In the genomic region with DNA sequence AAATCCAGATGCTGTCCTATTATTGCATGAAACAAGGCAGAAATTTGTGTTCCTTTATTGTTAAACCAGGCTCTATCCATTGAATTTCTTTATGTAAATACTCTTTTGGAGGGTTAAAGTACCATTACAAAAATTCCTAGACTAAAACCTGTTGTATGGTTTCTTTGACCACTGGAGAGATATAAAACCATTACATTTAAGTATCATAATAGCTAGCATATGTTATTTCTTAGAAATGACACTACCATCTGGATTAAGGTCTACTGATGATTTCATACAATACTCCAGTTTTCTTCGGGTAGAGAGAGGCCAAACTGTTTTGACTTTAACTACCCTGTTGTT, we compare ENCODE assay signal across 13 cellular contexts.
"Had no signal": no experiment of that assay in that cellular context is flagged by ENCODE, and none has a peak within 500 bp of the region (broad histone marks: within the 10 kb centered on the region; RNA-seq: fewer than 3 reads in every experiment).

No MANE protein-coding gene starts in this region.

- H3K9me3 ChIP-seq: ascending aorta, pancreas, sigmoid colon, thyroid gland had no signal

- ATAC-seq: effector memory CD8-positive, alpha-beta T cell; left ventricle myocardium superior; naive thymus-derived CD8-positive, alpha-beta T cell; pancreas had no signal

- H3K9me3 Mint-ChIP-seq: activated CD4-positive, alpha-beta T cell treated with anti-CD3 and anti-CD28 coated beads, Interleukin-2, amount 10 ng/mL, durations not matched to agents 7 days and 5 days; activated T-helper 1 cell treated with anti-CD3 and anti-CD28 coated beads, Interleukin-12 subunit alpha, Interleukin-12 subunit beta, Interleukin-2, Interleukin-4 antibody, amounts not matched to agents 30 ng/mL and 10 ng/mL and 1 ng/mL, durations not matched to agents 14 hours and 24 hours and 36 hours had no signal

- H3K4me1 Mint-ChIP-seq: activated CD4-positive, alpha-beta T cell treated with anti-CD3 and anti-CD28 coated beads, Interleukin-2, amount 10 ng/mL, durations not matched to agents 7 days and 5 days; memory B cell; naive thymus-derived CD8-positive, alpha-beta T cell had no signal

- H3K4me3 Mint-ChIP-seq: activated CD4-positive, alpha-beta T cell treated with anti-CD3 and anti-CD28 coated beads, Interleukin-2, amount 10 ng/mL, durations not matched to agents 7 days and 5 days; activated T-helper 1 cell treated with anti-CD3 and anti-CD28 coated beads, Interleukin-12 subunit alpha, Interleukin-12 subunit beta, Interleukin-2, Interleukin-4 antibody, amounts not matched to agents 30 ng/mL and 10 ng/mL and 1 ng/mL, durations not matched to agents 14 hours and 24 hours and 36 hours; effector memory CD8-positive, alpha-beta T cell; memory B cell; naive thymus-derived CD8-positive, alpha-beta T cell had no signal

- DNase-seq: activated CD4-positive, alpha-beta T cell treated with anti-CD3 and anti-CD28 coated beads, Interleukin-2, amount 10 ng/mL, durations not matched to agents 7 days and 5 days; activated CD8-positive, alpha-beta memory T cell treated with anti-CD3 and anti-CD28 coated beads, Interleukin-2, amount 50 U/mL, for 48 hours; effector memory CD8-positive, alpha-beta T cell; erythroblast; left ventricle myocardium superior; naive thymus-derived CD8-positive, alpha-beta T cell; pancreas; sigmoid colon; stimulated activated CD4-positive, alpha-beta T cell treated with anti-CD3 and anti-CD28 coated beads, Interleukin-1b, Interleukin-23, amount 100 ng/mL, for 48 hours; thyroid gland had no signal

- H3K27ac Mint-ChIP-seq: activated CD4-positive, alpha-beta T cell treated with anti-CD3 and anti-CD28 coated beads, Interleukin-2, amount 10 ng/mL, durations not matched to agents 7 days and 5 days; activated T-helper 1 cell treated with anti-CD3 and anti-CD28 coated beads, Interleukin-12 subunit alpha, Interleukin-12 subunit beta, Interleukin-2, Interleukin-4 antibody, amounts not matched to agents 30 ng/mL and 10 ng/mL and 1 ng/mL, durations not matched to agents 14 hours and 24 hours and 36 hours; effector memory CD8-positive, alpha-beta T cell; memory B cell; naive thymus-derived CD8-positive, alpha-beta T cell had no signal

- H3K27me3 ChIP-seq: ascending aorta, pancreas, sigmoid colon, thyroid gland had no signal

- H3K36me3 Mint-ChIP-seq: memory B cell; naive thymus-derived CD8-positive, alpha-beta T cell had no signal

- H3K27ac ChIP-seq: ascending aorta, pancreas, sigmoid colon, thyroid gland had no signal

- H3K4me1 ChIP-seq: pancreas, sigmoid colon, thyroid gland had no signal

- H3K36me3 ChIP-seq: ascending aorta, pancreas, sigmoid colon, thyroid gland had no signal

- H3K4me3 ChIP-seq: ascending aorta, pancreas, sigmoid colon, thyroid gland had no signal
